ENCODE assay signal across 20 cellular contexts in the genomic region with DNA sequence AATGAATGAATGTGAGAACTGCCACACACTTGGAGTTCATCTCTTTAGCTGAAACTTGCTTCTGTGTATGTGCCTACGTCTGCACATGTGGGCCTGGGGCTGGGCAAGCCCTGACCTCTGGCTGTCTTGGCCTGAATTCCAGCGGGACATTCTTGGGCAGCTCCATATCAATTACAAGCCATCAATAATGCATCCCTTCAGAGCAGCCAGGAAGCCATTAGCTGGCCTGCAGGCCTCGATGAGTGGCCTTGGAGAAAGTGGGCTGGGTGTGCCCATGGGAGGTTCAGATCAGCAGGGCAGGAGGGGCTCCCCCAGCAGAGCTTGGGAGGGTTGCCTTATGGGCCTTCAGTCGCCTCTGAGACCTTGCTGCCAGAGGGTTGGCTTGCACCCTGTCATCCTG.
DNase-seq lines count a peak whose midpoint lies in the region; ATAC-seq and TF ChIP-seq lines count a peak whose summit lies in the region.
"Had no signal": no experiment of that assay in that cellular context is flagged by ENCODE, and none has a peak within 500 bp of the region (broad histone marks: within the 10 kb centered on the region; RNA-seq: fewer than 3 reads in every experiment).

No MANE protein-coding gene starts in this region.

- H3K4me2 ChIP-seq in neuronal stem cell (ENCODE audit: insufficient read depth, low read length, poor library complexity, severe bottlenecking) (no peak overlapping the region), Karpas-422 (ENCODE audit: low read depth, low read length, poor library complexity, severe bottlenecking) (no peak overlapping the region)
- H3K4me2 ChIP-seq: A549; BLaER1 treated with 17β-estradiol and CSF1 and Interleukin-3, amounts not matched to agents 10 nM and 100 nM had no signal

- no peak for DNase-seq in RWPE1 (ENCODE audit: low spot score)
- peak; percentile 79 for DNase-seq in glutamatergic neuron
- DNase-seq in left kidney (ENCODE audit: low read depth, low spot score), result peak; percentile 60
- DNase-seq in neuronal stem cell (ENCODE audit: low spot score), result no peak
- DNase-seq in germinal center (ENCODE audit: low spot score), result no peak
- no peak for DNase-seq in activated CD8-positive, alpha-beta T cell treated with anti-CD3 and anti-CD28 coated beads for 36 hours
- DNase-seq in Karpas-422, result no peak
- DNase-seq: AML-193; Caco-2; Calu3; CD4-positive, alpha-beta T cell; CD8-positive, alpha-beta T cell; DMS79 treated with DMSO at 0.1 percent for 48 hours; GF-D8 had no signal

- H3K23ac ChIP-seq in neuronal stem cell (ENCODE audit: low read depth, low read length, poor library complexity), result no peak overlapping the region

- H3K9me2 ChIP-seq in Karpas-422 (replicated peaks; ENCODE audit: insufficient read depth, low read length), result no peaks in the 10 kb centered on the region

- CTCF ChIA-PET in RWPE1 (lab: Yijun Ruan, JAX), result no interaction called here
- CTCF ChIA-PET in activated CD8-positive, alpha-beta T cell treated with anti-CD3 and anti-CD28 coated beads for 36 hours (lab: Charles Lee), result interaction anchor here (1.0 to 1.8 kb wide), 4 partner anchors 35 to 99 kb away, joined by 3 to 4 read pairs (median 4); no protein-coding TSS in a partner anchor

- peaks cover 9% of the 10 kb centered on the region for H3K9me3 Mint-ChIP-seq in glutamatergic neuron (ENCODE audit: unreplicated experiment)
- H3K9me3 Mint-ChIP-seq in activated CD8-positive, alpha-beta T cell treated with anti-CD3 and anti-CD28 coated beads for 36 hours, result no peaks in the 10 kb centered on the region
- H3K9me3 Mint-ChIP-seq: CD4-positive, alpha-beta T cell; CD8-positive, alpha-beta T cell had no signal

- no peak overlapping the region for H3K4ac ChIP-seq in neuronal stem cell (ENCODE audit: low read length)

- no peaks in the 10 kb centered on the region for H3K36me3 Mint-ChIP-seq in glutamatergic neuron (ENCODE audit: unreplicated experiment)
- H3K36me3 Mint-ChIP-seq in activated CD8-positive, alpha-beta T cell treated with anti-CD3 and anti-CD28 coated beads for 36 hours (ENCODE audit: low read depth), result no peaks in the 10 kb centered on the region
- H3K36me3 Mint-ChIP-seq: CD8-positive, alpha-beta T cell had no signal

- H2AK5ac ChIP-seq in neuronal stem cell (ENCODE audit: low read depth, low read length), result no peak overlapping the region

- H3K4me3 ChIP-seq in neuronal stem cell (ENCODE audit: low read length in 2 of 2) (no peak overlapping the region), Karpas-422 (ENCODE audit: low read length) (no peak overlapping the region)
- H3K4me3 ChIP-seq: A549; BLaER1 treated with 17β-estradiol and CSF1 and Interleukin-3, amounts not matched to agents 10 nM and 100 nM had no signal

- H3K4me1 ChIP-seq in neuronal stem cell (ENCODE audit: control insufficient read depth in 2 of 2, insufficient read depth in 1 of 2, low read depth in 1 of 2, low read length in 2 of 2) (peaks cover 9 to 12% of the 10 kb centered on the region in 2 donors), Karpas-422 (ENCODE audit: low read length) (peaks cover 3% of the 10 kb centered on the region; the same call in 1 of the 2 replicates)

- peak overlapping the region; percentile 83 for H3K4me3 Mint-ChIP-seq in glutamatergic neuron (ENCODE audit: unreplicated experiment)
- H3K4me3 Mint-ChIP-seq in activated CD8-positive, alpha-beta T cell treated with anti-CD3 and anti-CD28 coated beads for 36 hours, result no peak overlapping the region
- H3K4me3 Mint-ChIP-seq: B cell; CD4-positive, alpha-beta T cell; CD8-positive, alpha-beta T cell had no signal

- peaks cover 0 to 21% (median 12%) of the 10 kb centered on the region in 3 experiments for H3K27me3 ChIP-seq in neuronal stem cell (ENCODE audit: control insufficient read depth in 3 of 3, insufficient read depth in 3 of 3, low read depth in 1 of 3, low read length in 3 of 3)
- no peaks in the 10 kb centered on the region for H3K27me3 ChIP-seq in Karpas-422 (ENCODE audit: low read length)

- no peak overlapping the region for H2BK120ac ChIP-seq in neuronal stem cell (ENCODE audit: low read depth, low read length)

- H3K9ac ChIP-seq in neuronal stem cell (ENCODE audit: low read depth, low read length, poor library complexity) (no peak overlapping the region), Karpas-422 (ENCODE audit: low read length) (no peak overlapping the region)
- H3K9ac ChIP-seq: BLaER1 treated with 17β-estradiol and CSF1 and Interleukin-3, amounts not matched to agents 10 nM and 100 nM had no signal

- H3K18ac ChIP-seq in neuronal stem cell (ENCODE audit: low read length), result no peak overlapping the region

- TF ChIP-seq CTCF in RWPE1 (conservative IDR thresholded peaks at IDR 0.05; ENCODE audit: low read depth) (no peak), glutamatergic neuron (IDR thresholded peaks at IDR 0.05; ENCODE audit: partially characterized antibody, unreplicated experiment) (no peak)
- TF ChIP-seq CTCF in activated CD8-positive, alpha-beta T cell treated with anti-CD3 and anti-CD28 coated beads for 36 hours (IDR thresholded peaks at IDR 0.05), result no peak

- H2BK12ac ChIP-seq in neuronal stem cell (ENCODE audit: low read length), result no peak overlapping the region

- peak overlapping the region; percentile 86 for H3K27ac Mint-ChIP-seq in glutamatergic neuron (ENCODE audit: unreplicated experiment)
- H3K27ac Mint-ChIP-seq in activated CD8-positive, alpha-beta T cell treated with anti-CD3 and anti-CD28 coated beads for 36 hours, result no peak overlapping the region
- H3K27ac Mint-ChIP-seq: B cell; CD4-positive, alpha-beta T cell; CD8-positive, alpha-beta T cell had no signal

- no peak overlapping the region for H2BK15ac ChIP-seq in neuronal stem cell (ENCODE audit: low read length)

- H3K27me3 Mint-ChIP-seq in glutamatergic neuron (ENCODE audit: unreplicated experiment), result peaks cover 7% of the 10 kb centered on the region
- peaks cover 43% of the 10 kb centered on the region for H3K27me3 Mint-ChIP-seq in activated CD8-positive, alpha-beta T cell treated with anti-CD3 and anti-CD28 coated beads for 36 hours

- H4K20me1 ChIP-seq in Karpas-422 (ENCODE audit: insufficient read depth, low read depth, low read length), result 0 out of 2 replicates have a peak, but pooled peaks cover 4% of the 10 kb centered on the region

- no CpG with 5 or more reads among the region's 4 CpGs for WGBS in neuronal stem cell (ENCODE audit: extremely low coverage in 2 of 2, insufficient read length in 2 of 2, insufficient replicate concordance in 1 of 2), 2 donors

- H3K4me1 Mint-ChIP-seq in glutamatergic neuron (ENCODE audit: low read depth, unreplicated experiment), result peaks cover 49% of the 10 kb centered on the region
- H3K4me1 Mint-ChIP-seq in activated CD8-positive, alpha-beta T cell treated with anti-CD3 and anti-CD28 coated beads for 36 hours (ENCODE audit: low read depth), result peaks cover 13% of the 10 kb centered on the region

- H3K27ac ChIP-seq in RWPE1 (peak overlapping the region; percentile 21; the same call in 1 of the 2 replicates), neuronal stem cell (replicated peaks; ENCODE audit: low read length) (no peak overlapping the region), Karpas-422 (ENCODE audit: low read length) (no peak overlapping the region)
- H3K27ac ChIP-seq: 22Rv1; A549; BLaER1 treated with 17β-estradiol and CSF1 and Interleukin-3, amounts not matched to agents 10 nM and 100 nM; C4-2B had no signal

- POLR2A ChIA-PET in RWPE1 (lab: Yijun Ruan, JAX; ENCODE audit: low non-redundant PET), result interaction anchor here (0.6 kb wide), 1 partner anchor 724 kb away, joined by 3 read pairs; no protein-coding TSS in a partner anchor
- POLR2A ChIA-PET in activated CD8-positive, alpha-beta T cell treated with anti-CD3 and anti-CD28 coated beads for 36 hours (lab: Charles Lee), result interaction anchor here (1.8 kb wide), 1 partner anchor 17 kb away, joined by 6 read pairs; no protein-coding TSS in a partner anchor

- no peaks in the 10 kb centered on the region for H3K79me1 ChIP-seq in neuronal stem cell (ENCODE audit: low read depth, low read length)

- ATAC-seq in GM18909 (IDR thresholded peaks at IDR 0.05; ENCODE audit: poor library complexity, unreplicated experiment), result no peak
- no peak for ATAC-seq in activated CD8-positive, alpha-beta T cell treated with anti-CD3 and anti-CD28 coated beads for 36 hours
- ATAC-seq: A549; CD8-positive, alpha-beta T cell had no signal

- H4K8ac ChIP-seq in neuronal stem cell (ENCODE audit: low read depth, low read length), result no peak overlapping the region

- no peaks in the 10 kb centered on the region for H3K79me2 ChIP-seq in Karpas-422 (ENCODE audit: low read length)

- no peak overlapping the region for H4K91ac ChIP-seq in neuronal stem cell (ENCODE audit: low read depth, low read length, poor library complexity)

- H2AFZ ChIP-seq in neuronal stem cell (ENCODE audit: low read length), result no peak overlapping the region
- no peak overlapping the region for H2AFZ ChIP-seq in Karpas-422 (ENCODE audit: low read length)

- H3K9me3 ChIP-seq in neuronal stem cell (replicated peaks in 1 of 2; ENCODE audit: control insufficient read depth in 2 of 2, insufficient read depth in 1 of 2, low read depth in 1 of 2, low read length in 2 of 2) (no peaks in the 10 kb centered on the region), Karpas-422 (ENCODE audit: low read length) (no peaks in the 10 kb centered on the region)
- H3K9me3 ChIP-seq: A549 had no signal

- H3K36me3 ChIP-seq in neuronal stem cell (replicated peaks in 1 of 2; ENCODE audit: control insufficient read depth in 2 of 2, insufficient read depth in 2 of 2, low read length in 2 of 2) (no peaks in the 10 kb centered on the region), Karpas-422 (ENCODE audit: insufficient read depth, low read length) (no peaks in the 10 kb centered on the region)
- H3K36me3 ChIP-seq: BLaER1 treated with 17β-estradiol and CSF1 and Interleukin-3, amounts not matched to agents 10 nM and 100 nM had no signal

- H3K14ac ChIP-seq in neuronal stem cell (ENCODE audit: low read length), result no peak overlapping the region

- H2BK5ac ChIP-seq in neuronal stem cell (ENCODE audit: low read length), result peak overlapping the region; percentile 32

- intact Hi-C loops in activated CD8-positive, alpha-beta T cell treated with anti-CD3 and anti-CD28 coated beads for 36 hours (cut with micrococcal nuclease), result no loop called here

Comparison
In these comparisons a context has a peak if more than half of its experiments do, and no peak if none do; other contexts are left out.
1. DNase-seq: peak in glutamatergic neuron (single experiment) and left kidney (single experiment); none in RWPE1 (single experiment), neuronal stem cell (single experiment), germinal center (single experiment), activated CD8-positive, alpha-beta T cell treated with anti-CD3 and anti-CD28 coated beads for 36 hours (single experiment) and Karpas-422 (single experiment).